1 cellular context compared by ENCODE assay signal in the genomic region with DNA sequence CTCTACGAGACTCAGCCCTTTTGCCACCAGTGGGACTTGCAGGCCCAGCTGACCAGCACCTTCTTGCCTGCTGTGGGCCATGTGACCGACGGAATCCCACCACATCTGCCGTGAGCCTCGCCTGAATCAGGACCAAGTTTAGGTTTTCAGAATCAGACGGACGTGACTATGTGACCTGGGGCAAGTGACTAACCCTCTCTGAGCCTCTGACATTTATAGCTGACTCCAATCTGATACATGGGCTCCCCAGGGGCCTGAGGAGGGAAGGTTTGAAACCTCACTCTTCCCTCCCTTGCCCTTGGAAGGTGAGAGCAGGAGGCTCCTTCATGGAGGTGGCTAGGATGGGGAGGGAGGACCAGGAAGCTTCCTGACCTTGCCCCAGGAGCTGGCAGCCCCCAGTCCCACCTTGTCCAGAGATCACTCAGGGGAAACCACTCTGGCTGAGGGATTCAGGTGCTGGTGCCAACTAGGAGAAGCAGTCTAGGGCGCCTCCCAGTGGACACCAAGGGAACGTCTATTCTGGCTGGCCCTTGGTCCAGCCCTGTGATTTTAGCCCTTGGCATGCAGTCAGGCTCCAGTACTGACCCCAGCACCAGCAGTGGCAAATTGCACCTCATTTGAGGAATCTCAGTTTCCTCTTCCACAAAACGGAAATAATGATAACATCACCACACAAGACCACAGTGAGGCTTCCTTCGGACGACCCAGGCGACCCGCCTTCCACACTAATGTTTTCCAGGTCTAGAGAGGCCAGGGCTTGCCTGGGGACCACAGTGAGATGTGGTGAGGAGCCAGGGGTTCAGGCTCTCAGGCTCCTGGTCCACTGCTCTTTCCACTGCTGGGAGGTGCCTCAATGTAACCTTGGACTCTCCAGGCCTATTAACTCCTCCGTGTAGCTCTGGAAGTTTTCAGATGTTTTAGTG.
TF ChIP-seq lines count a peak whose summit lies in the region.

No MANE protein-coding gene starts in this region.

TF ChIP-seq in GM23338, 12 proteins besides CTCF, POLR2A, EP300 and RAD21 (continued from another document):
- TF ChIP-seq, protein P1, sequence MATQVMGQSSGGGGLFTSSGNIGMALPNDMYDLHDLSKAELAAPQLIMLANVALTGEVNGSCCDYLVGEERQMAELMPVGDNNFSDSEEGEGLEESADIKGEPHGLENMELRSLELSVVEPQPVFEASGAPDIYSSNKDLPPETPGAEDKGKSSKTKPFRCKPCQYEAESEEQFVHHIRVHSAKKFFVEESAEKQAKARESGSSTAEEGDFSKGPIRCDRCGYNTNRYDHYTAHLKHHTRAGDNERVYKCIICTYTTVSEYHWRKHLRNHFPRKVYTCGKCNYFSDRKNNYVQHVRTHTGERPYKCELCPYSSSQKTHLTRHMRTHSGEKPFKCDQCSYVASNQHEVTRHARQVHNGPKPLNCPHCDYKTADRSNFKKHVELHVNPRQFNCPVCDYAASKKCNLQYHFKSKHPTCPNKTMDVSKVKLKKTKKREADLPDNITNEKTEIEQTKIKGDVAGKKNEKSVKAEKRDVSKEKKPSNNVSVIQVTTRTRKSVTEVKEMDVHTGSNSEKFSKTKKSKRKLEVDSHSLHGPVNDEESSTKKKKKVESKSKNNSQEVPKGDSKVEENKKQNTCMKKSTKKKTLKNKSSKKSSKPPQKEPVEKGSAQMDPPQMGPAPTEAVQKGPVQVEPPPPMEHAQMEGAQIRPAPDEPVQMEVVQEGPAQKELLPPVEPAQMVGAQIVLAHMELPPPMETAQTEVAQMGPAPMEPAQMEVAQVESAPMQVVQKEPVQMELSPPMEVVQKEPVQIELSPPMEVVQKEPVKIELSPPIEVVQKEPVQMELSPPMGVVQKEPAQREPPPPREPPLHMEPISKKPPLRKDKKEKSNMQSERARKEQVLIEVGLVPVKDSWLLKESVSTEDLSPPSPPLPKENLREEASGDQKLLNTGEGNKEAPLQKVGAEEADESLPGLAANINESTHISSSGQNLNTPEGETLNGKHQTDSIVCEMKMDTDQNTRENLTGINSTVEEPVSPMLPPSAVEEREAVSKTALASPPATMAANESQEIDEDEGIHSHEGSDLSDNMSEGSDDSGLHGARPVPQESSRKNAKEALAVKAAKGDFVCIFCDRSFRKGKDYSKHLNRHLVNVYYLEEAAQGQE (IDR thresholded peaks at IDR 0.05; ENCODE audit: unreplicated experiment): no peak
- TF ChIP-seq POLR2AphosphoS5 (IDR thresholded peaks at IDR 0.05; ENCODE audit: low read depth) (no peak), ZNF114 (CRISPR knock-in tag; IDR thresholded peaks at IDR 0.05) (no peak), NANOG (IDR thresholded peaks at IDR 0.05; ENCODE audit: borderline replicate concordance) (no peak), ZNF331 (CRISPR knock-in tag; IDR thresholded peaks at IDR 0.05; ENCODE audit: low read depth) (no peak), STAT1 (IDR thresholded peaks at IDR 0.05; ENCODE audit: unreplicated experiment) (no peak), EZH2 (IDR thresholded peaks at IDR 0.05; ENCODE audit: low read depth, unreplicated experiment) (no peak), CREB1 (CRISPR knock-in tag; IDR thresholded peaks at IDR 0.05; ENCODE audit: low read depth) (no peak), EZH2phosphoT487 (IDR thresholded peaks at IDR 0.05; ENCODE audit: unreplicated experiment) (no peak)
- TF ChIP-seq, protein P2, sequence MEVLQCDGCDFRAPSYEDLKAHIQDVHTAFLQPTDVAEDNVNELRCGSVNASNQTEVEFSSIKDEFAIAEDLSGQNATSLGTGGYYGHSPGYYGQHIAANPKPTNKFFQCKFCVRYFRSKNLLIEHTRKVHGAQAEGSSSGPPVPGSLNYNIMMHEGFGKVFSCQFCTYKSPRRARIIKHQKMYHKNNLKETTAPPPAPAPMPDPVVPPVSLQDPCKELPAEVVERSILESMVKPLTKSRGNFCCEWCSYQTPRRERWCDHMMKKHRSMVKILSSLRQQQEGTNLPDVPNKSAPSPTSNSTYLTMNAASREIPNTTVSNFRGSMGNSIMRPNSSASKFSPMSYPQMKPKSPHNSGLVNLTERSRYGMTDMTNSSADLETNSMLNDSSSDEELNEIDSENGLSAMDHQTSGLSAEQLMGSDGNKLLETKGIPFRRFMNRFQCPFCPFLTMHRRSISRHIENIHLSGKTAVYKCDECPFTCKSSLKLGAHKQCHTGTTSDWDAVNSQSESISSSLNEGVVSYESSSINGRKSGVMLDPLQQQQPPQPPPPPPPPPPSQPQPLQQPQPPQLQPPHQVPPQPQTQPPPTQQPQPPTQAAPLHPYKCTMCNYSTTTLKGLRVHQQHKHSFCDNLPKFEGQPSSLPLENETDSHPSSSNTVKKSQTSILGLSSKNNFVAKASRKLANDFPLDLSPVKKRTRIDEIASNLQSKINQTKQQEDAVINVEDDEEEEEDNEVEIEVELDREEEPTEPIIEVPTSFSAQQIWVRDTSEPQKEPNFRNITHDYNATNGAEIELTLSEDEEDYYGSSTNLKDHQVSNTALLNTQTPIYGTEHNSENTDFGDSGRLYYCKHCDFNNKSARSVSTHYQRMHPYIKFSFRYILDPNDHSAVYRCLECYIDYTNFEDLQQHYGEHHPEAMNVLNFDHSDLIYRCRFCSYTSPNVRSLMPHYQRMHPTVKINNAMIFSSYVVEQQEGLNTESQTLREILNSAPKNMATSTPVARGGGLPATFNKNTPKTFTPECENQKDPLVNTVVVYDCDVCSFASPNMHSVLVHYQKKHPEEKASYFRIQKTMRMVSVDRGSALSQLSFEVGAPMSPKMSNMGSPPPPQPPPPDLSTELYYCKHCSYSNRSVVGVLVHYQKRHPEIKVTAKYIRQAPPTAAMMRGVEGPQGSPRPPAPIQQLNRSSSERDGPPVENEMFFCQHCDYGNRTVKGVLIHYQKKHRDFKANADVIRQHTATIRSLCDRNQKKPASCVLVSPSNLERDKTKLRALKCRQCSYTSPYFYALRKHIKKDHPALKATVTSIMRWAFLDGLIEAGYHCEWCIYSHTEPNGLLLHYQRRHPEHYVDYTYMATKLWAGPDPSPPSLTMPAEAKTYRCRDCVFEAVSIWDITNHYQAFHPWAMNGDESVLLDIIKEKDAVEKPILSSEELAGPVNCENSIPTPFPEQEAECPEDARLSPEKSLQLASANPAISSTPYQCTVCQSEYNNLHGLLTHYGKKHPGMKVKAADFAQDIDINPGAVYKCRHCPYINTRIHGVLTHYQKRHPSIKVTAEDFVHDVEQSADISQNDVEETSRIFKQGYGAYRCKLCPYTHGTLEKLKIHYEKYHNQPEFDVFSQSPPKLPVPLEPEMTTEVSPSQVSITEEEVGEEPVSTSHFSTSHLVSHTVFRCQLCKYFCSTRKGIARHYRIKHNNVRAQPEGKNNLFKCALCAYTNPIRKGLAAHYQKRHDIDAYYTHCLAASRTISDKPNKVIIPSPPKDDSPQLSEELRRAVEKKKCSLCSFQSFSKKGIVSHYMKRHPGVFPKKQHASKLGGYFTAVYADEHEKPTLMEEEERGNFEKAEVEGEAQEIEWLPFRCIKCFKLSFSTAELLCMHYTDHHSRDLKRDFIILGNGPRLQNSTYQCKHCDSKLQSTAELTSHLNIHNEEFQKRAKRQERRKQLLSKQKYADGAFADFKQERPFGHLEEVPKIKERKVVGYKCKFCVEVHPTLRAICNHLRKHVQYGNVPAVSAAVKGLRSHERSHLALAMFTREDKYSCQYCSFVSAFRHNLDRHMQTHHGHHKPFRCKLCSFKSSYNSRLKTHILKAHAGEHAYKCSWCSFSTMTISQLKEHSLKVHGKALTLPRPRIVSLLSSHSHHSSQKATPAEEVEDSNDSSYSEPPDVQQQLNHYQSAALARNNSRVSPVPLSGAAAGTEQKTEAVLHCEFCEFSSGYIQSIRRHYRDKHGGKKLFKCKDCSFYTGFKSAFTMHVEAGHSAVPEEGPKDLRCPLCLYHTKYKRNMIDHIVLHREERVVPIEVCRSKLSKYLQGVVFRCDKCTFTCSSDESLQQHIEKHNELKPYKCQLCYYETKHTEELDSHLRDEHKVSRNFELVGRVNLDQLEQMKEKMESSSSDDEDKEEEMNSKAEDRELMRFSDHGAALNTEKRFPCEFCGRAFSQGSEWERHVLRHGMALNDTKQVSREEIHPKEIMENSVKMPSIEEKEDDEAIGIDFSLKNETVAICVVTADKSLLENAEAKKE (CRISPR knock-in tag; IDR thresholded peaks at IDR 0.05): no peak
- TF ChIP-seq, protein P3, sequence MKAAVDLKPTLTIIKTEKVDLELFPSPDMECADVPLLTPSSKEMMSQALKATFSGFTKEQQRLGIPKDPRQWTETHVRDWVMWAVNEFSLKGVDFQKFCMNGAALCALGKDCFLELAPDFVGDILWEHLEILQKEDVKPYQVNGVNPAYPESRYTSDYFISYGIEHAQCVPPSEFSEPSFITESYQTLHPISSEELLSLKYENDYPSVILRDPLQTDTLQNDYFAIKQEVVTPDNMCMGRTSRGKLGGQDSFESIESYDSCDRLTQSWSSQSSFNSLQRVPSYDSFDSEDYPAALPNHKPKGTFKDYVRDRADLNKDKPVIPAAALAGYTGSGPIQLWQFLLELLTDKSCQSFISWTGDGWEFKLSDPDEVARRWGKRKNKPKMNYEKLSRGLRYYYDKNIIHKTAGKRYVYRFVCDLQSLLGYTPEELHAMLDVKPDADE (IDR thresholded peaks at IDR 0.05): no peak
